In genomic region chr2:127629637-127630036, GRCh38 we compare ENCODE assay signal across 19 cellular contexts. TPM values are rescaled to one million over a fixed set of nuclear protein-coding genes. Genes with fewer than 3 reads are reported as not detected.
DNase-seq lines count a peak whose midpoint lies in the region; ATAC-seq and TF ChIP-seq lines count a peak whose summit lies in the region.
"Had no signal": no experiment of that assay in that cellular context is flagged by ENCODE, and none has a peak within 500 bp of the region (broad histone marks: within the 10 kb centered on the region; RNA-seq: fewer than 3 reads in every experiment).

No MANE protein-coding gene starts in this region.

- intact Hi-C loops in dendritic cell treated with granulocyte-macrophage colony-stimulating factor and Interleukin-4, amounts not matched to agents 40 ng/mL and 50 ng/mL, for 4 days (cut with micrococcal nuclease): loop anchor here (10.0 kb wide), 1 partner anchor 105 kb away; the partner anchor contains the start of gene IWS1
- intact Hi-C loops in spleen (cut with DNase I; ENCODE audit: low total_unique reads): no loop called here

- H3K9ac ChIP-seq in BLaER1: no peak overlapping the region; the same call in 1 of the 2 replicates
- H3K9ac ChIP-seq in DND-41 (ENCODE audit: low read depth, low read length): peak overlapping the region; percentile 32

- H3K4me1 ChIP-seq in BLaER1: peaks cover 99% of the 10 kb centered on the region
- peaks cover 78% of the 10 kb centered on the region for H3K4me1 ChIP-seq in DND-41 (ENCODE audit: insufficient read depth, low read length)
- peaks cover 40 to 94% (median 61%) of the 10 kb centered on the region in 6 donors for H3K4me1 ChIP-seq in spleen
- H3K4me1 ChIP-seq in foreskin keratinocyte: no peaks in the 10 kb centered on the region

- H3K79me2 ChIP-seq in DND-41 (ENCODE audit: insufficient read depth, low read length): no peaks in the 10 kb centered on the region

- ATAC-seq in DND-41 (ENCODE audit: insufficient read depth, low read depth): no peak
- ATAC-seq in GM19023 (IDR thresholded peaks at IDR 0.05; ENCODE audit: unreplicated experiment): no peak
- no peak for ATAC-seq in activated naive CD4-positive, alpha-beta T cell treated with anti-CD3 and anti-CD28 coated beads, Interleukin-2, amount 50 U/mL, for 72 hours
- ATAC-seq in foreskin keratinocyte: no peak
- ATAC-seq: PC-3 had no signal

- H3K4me1 Mint-ChIP-seq in dendritic cell treated with granulocyte-macrophage colony-stimulating factor and Interleukin-4, amounts not matched to agents 40 ng/mL and 50 ng/mL, for 4 days (ENCODE audit: low read depth): peaks cover 58% of the 10 kb centered on the region

- peak overlapping the region; percentile 89 for H3K27ac Mint-ChIP-seq in dendritic cell treated with granulocyte-macrophage colony-stimulating factor and Interleukin-4, amounts not matched to agents 40 ng/mL and 50 ng/mL, for 4 days
- H3K27ac Mint-ChIP-seq in activated naive CD4-positive, alpha-beta T cell treated with anti-CD3 and anti-CD28 coated beads, Interleukin-2, amount 50 U/mL, for 72 hours: no peak overlapping the region

- peak overlapping the region; percentile 99 for H3K4me2 ChIP-seq in BLaER1
- no peak overlapping the region for H3K4me2 ChIP-seq in DND-41 (ENCODE audit: insufficient read depth, low read length)

- H3K27me3 ChIP-seq in BLaER1 (no peaks in the 10 kb centered on the region), DND-41 (ENCODE audit: insufficient read depth, low read length, poor library complexity) (no peaks in the 10 kb centered on the region), spleen (replicated peaks in 1 of 7) (no peaks in the 10 kb centered on the region), foreskin keratinocyte (no peaks in the 10 kb centered on the region)
- H3K27me3 ChIP-seq: SJCRH30 had no signal

- no peaks in the 10 kb centered on the region for H3K9me3 ChIP-seq in BLaER1
- no peaks in the 10 kb centered on the region for H3K9me3 ChIP-seq in DND-41 (ENCODE audit: insufficient read depth, low read length, severe bottlenecking)
- no peaks in the 10 kb centered on the region for H3K9me3 ChIP-seq in spleen
- H3K9me3 ChIP-seq: SJCRH30 had no signal

- no peak overlapping the region for H3K4me3 Mint-ChIP-seq in dendritic cell treated with granulocyte-macrophage colony-stimulating factor and Interleukin-4, amounts not matched to agents 40 ng/mL and 50 ng/mL, for 4 days
- H3K4me3 Mint-ChIP-seq: H9 had no signal

- TF ChIP-seq POLR2A in spleen (IDR thresholded peaks at IDR 0.05): no peak

- TF ChIP-seq CTCF in DND-41 (IDR thresholded peaks at IDR 0.05; ENCODE audit: borderline replicate concordance, extremely low read depth, low read length, poor library complexity, severe bottlenecking) (no peak), spleen (IDR thresholded peaks at IDR 0.05 in 8 of 11, conservative IDR thresholded peaks at IDR 0.05 in 3 of 11) (no peak), foreskin keratinocyte (conservative IDR thresholded peaks at IDR 0.05) (no peak)

- H3K36me3 ChIP-seq in BLaER1 (no peaks in the 10 kb centered on the region), DND-41 (ENCODE audit: insufficient read depth, low read length) (peaks cover 60% of the 10 kb centered on the region), spleen (peaks cover 0 to 63% (median 0%) of the 10 kb centered on the region in 6 donors)
- H3K36me3 ChIP-seq: SJCRH30 had no signal

- peaks cover 4% of the 10 kb centered on the region for H3K27me3 Mint-ChIP-seq in dendritic cell treated with granulocyte-macrophage colony-stimulating factor and Interleukin-4, amounts not matched to agents 40 ng/mL and 50 ng/mL, for 4 days

- H3K27ac ChIP-seq in BLaER1: no peak overlapping the region
- H3K27ac ChIP-seq in DND-41 (ENCODE audit: low read length): peak overlapping the region; percentile 97
- H3K27ac ChIP-seq in spleen: peak overlapping the region in 4 of 8 donors; percentile 92 to 96 (median 93)
- H3K27ac ChIP-seq in foreskin keratinocyte: no peak overlapping the region
- H3K27ac ChIP-seq: HL-60, SJCRH30 had no signal

- H3K4me3 ChIP-seq in BLaER1 (no peak overlapping the region), DND-41 (ENCODE audit: low read depth in 1 of 2, low read length in 2 of 2) (no peak overlapping the region), spleen (no peak overlapping the region)
- H3K4me3 ChIP-seq: SJCRH30 had no signal

- WGBS in spleen, 5 donors: 83 to 92% (median 88%) methylated on average over 4 to 9 of the region's 9 CpGs

- H2AFZ ChIP-seq in DND-41 (ENCODE audit: low read depth, low read length): no peak overlapping the region

- H3K36me3 Mint-ChIP-seq in dendritic cell treated with granulocyte-macrophage colony-stimulating factor and Interleukin-4, amounts not matched to agents 40 ng/mL and 50 ng/mL, for 4 days (ENCODE audit: low read depth): no peaks in the 10 kb centered on the region
- H3K36me3 Mint-ChIP-seq in activated naive CD4-positive, alpha-beta T cell treated with anti-CD3 and anti-CD28 coated beads, Interleukin-2, amount 50 U/mL, for 72 hours: no peaks in the 10 kb centered on the region

- no peaks in the 10 kb centered on the region for H3K9me3 Mint-ChIP-seq in dendritic cell treated with granulocyte-macrophage colony-stimulating factor and Interleukin-4, amounts not matched to agents 40 ng/mL and 50 ng/mL, for 4 days
- H3K9me3 Mint-ChIP-seq in activated naive CD4-positive, alpha-beta T cell treated with anti-CD3 and anti-CD28 coated beads, Interleukin-2, amount 50 U/mL, for 72 hours: no peaks in the 10 kb centered on the region
- H3K9me3 Mint-ChIP-seq: H9 had no signal

- H4K20me1 ChIP-seq in BLaER1: no peaks in the 10 kb centered on the region
- no peaks in the 10 kb centered on the region for H4K20me1 ChIP-seq in DND-41 (ENCODE audit: insufficient read depth, low read length)

- DNase-seq in DND-41 (no peak), spleen (peak; percentile 71), foreskin keratinocyte (no peak)
- no peak for DNase-seq in activated naive CD4-positive, alpha-beta T cell treated with anti-CD3 and anti-CD28 coated beads, Interleukin-2, amount 50 U/mL, for 72 hours (ENCODE audit: low spot score in 2 of 2)
- DNase-seq: H9, Kasumi-1, MM.1S, NCI-H1105, NCI-H2081, NCI-H82, PC-3, RPMI8226, SJCRH30 had no signal

RNA-seq across cellular contexts. Expression of gene GPR17, which starts 16.3 kb away (rescaled TPM):
- total RNA-seq in spleen (under 1 TPM in 3 of 7 donors, not detected in 4; 0.22 to 0.79 (median 0.23) TPM), foreskin keratinocyte (not detected in 2 replicates)
- polyA plus RNA-seq in spleen (1 to 10 TPM in 1 of 3 donors, under 1 TPM in 2; 0.09 to 1.9 (median 0.26) TPM), foreskin keratinocyte (not detected in 2 replicates)
- not detected for total RNA-seq in activated naive CD4-positive, alpha-beta T cell treated with anti-CD3 and anti-CD28 coated beads, Interleukin-2, amount 50 U/mL, for 72 hours
- total RNA-seq: HT1080, NCI-H460, SJCRH30 had no signal

RNA-seq across cellular contexts. Expression of gene LIMS2, which starts 45.7 kb away (rescaled TPM):
- total RNA-seq in spleen (100 to 1,000 TPM in 3 of 7 donors, 10 to 100 TPM in 4; 62.5 to 190 (median 76.3) TPM), foreskin keratinocyte (0.17 and 0.18 TPM in 2 replicates)
- polyA plus RNA-seq in spleen (100 to 1,000 TPM in 2 of 3 donors, 10 to 100 TPM in 1; 76.1 to 437 (median 328) TPM), foreskin keratinocyte (0.24 and 0.30 TPM in 2 replicates)
- 10 to 100 TPM in 1 of 2 donors, 1 to 10 TPM in 1; 8.1 to 15.5 TPM for total RNA-seq in activated naive CD4-positive, alpha-beta T cell treated with anti-CD3 and anti-CD28 coated beads, Interleukin-2, amount 50 U/mL, for 72 hours
- total RNA-seq: NCI-H460 had no signal
